Comparison of ENCODE assay signal across 4 cellular contexts in genomic region chr4:78509030-78509429, GRCh38. TPM values are rescaled to one million over a fixed set of nuclear protein-coding genes. Genes with fewer than 3 reads are reported as not detected.
"Had no signal": no experiment of that assay in that cellular context is flagged by ENCODE, and none has a peak within 500 bp of the region (broad histone marks: within the 10 kb centered on the region; RNA-seq: fewer than 3 reads in every experiment).

No MANE protein-coding gene starts in this region.

- H3K4me3 ChIP-seq: GM12878 had no signal

- ATAC-seq: GM12878 had no signal

- DNase-seq: GDM1, GF-D8 had no signal

RNA-seq across cellular contexts. Expression of gene ANXA3, which starts 42.5 kb away (rescaled TPM):
- total RNA-seq: G401 had no signal
